ENCODE assay signal across 10 cellular contexts in the genomic region with DNA sequence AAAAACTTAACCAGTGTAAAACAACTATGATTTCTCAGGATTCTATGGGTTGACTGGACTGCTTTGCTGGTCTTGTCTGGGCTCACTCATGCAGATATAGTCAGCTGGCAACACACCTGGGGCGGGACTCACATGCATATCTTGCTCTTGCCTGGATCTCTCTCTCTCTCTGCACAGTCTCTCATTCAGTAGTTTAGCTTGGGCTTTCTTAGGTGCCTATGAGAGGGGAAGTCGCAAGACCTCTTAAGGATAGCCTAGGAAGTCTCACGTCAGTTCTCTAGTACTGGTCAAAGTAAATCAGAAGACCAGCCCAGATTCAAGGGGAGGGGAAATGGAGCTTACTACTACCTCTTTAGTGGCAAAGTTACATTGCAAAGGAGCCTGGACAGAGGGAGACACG. TPM values are rescaled to one million over a fixed set of nuclear protein-coding genes. Genes with fewer than 3 reads are reported as not detected.
DNase-seq lines count a peak whose midpoint lies in the region; ATAC-seq and TF ChIP-seq lines count a peak whose summit lies in the region.
"Had no signal": no experiment of that assay in that cellular context is flagged by ENCODE, and none has a peak within 500 bp of the region (broad histone marks: within the 10 kb centered on the region; RNA-seq: fewer than 3 reads in every experiment).

No MANE protein-coding gene starts in this region.

- no peak overlapping the region for H3K14ac ChIP-seq in trophoblast cell (ENCODE audit: low read length)

- no peak for DNase-seq in activated CD8-positive, alpha-beta memory T cell treated with anti-CD3 and anti-CD28 coated beads, Interleukin-2, amount 10 ng/mL, durations not matched to agents 7 days and 5 days
- DNase-seq in activated CD8-positive, alpha-beta memory T cell treated with anti-CD3 and anti-CD28 coated beads, Interleukin-2, amount 50 U/mL, for 4 hours = no peak
- DNase-seq in SK-N-MC (ENCODE audit: low read depth, low spot score) (no peak), epithelial cell of proximal tubule (ENCODE audit: low read depth) (no peak), trophoblast cell (no peak), LoVo (ENCODE audit: low spot score) (no peak), NCI-H524 (lab: John Stamatoyannopoulos, UW) (no peak)
- no peak for DNase-seq in stimulated activated CD4-positive, alpha-beta T cell treated with anti-CD3 and anti-CD28 coated beads, Interleukin-4, amount 100 ng/mL, for 1 hour
- DNase-seq: left ventricle myocardium superior had no signal

- no peak overlapping the region for H4K12ac ChIP-seq in trophoblast cell (ENCODE audit: low read depth, low read length)

- H3K27ac ChIP-seq in SK-N-MC (no peak overlapping the region), trophoblast cell (ENCODE audit: low read depth, low read length) (no peak overlapping the region)
- H3K27ac ChIP-seq: body of pancreas had no signal

- H2BK12ac ChIP-seq in trophoblast cell (ENCODE audit: low read length) = no peak overlapping the region

- H3K36me3 Mint-ChIP-seq in activated CD8-positive, alpha-beta memory T cell treated with anti-CD3 and anti-CD28 coated beads, Interleukin-2, amount 10 ng/mL, durations not matched to agents 7 days and 5 days = peaks cover under 1% of the 10 kb centered on the region

- H3K9me3 ChIP-seq in SK-N-MC (ENCODE audit: low read depth, low read length) (no peaks in the 10 kb centered on the region), trophoblast cell (ENCODE audit: insufficient read depth, low read depth, low read length) (no peaks in the 10 kb centered on the region)
- H3K9me3 ChIP-seq: body of pancreas had no signal

- no peak overlapping the region for H3K4ac ChIP-seq in trophoblast cell (ENCODE audit: low read depth, low read length)

- no peak overlapping the region for H3K4me3 ChIP-seq in SK-N-MC
- H3K4me3 ChIP-seq in epithelial cell of proximal tubule (ENCODE audit: low read depth, low read length) = peak overlapping the region; percentile 3
- no peak overlapping the region for H3K4me3 ChIP-seq in trophoblast cell (ENCODE audit: low read depth, low read length)
- H3K4me3 ChIP-seq: body of pancreas had no signal

- peak overlapping the region; percentile 3 for H3K4me3 Mint-ChIP-seq in activated CD8-positive, alpha-beta memory T cell treated with anti-CD3 and anti-CD28 coated beads, Interleukin-2, amount 10 ng/mL, durations not matched to agents 7 days and 5 days

- no peak for TF ChIP-seq CTCF in epithelial cell of proximal tubule (conservative IDR thresholded peaks at IDR 0.05; ENCODE audit: low read depth, low read length)

- peaks cover 7% of the 10 kb centered on the region for H3K79me1 ChIP-seq in trophoblast cell (ENCODE audit: low read length)

- no peaks in the 10 kb centered on the region for H3K36me3 ChIP-seq in SK-N-MC (ENCODE audit: insufficient read depth, low read length)
- H3K36me3 ChIP-seq in trophoblast cell (ENCODE audit: control insufficient read depth in 1 of 2, insufficient read depth in 2 of 2, low read length in 2 of 2) = peaks cover 0 to 2% of the 10 kb centered on the region in 2 experiments

- H2AK5ac ChIP-seq in trophoblast cell (ENCODE audit: low read length) = no peak overlapping the region

- CTCF ChIA-PET in activated CD8-positive, alpha-beta memory T cell treated with anti-CD3 and anti-CD28 coated beads, Interleukin-2, amount 10 ng/mL, durations not matched to agents 7 days and 5 days (lab: Charles Lee) = interaction anchor here (1.0 to 1.9 kb wide), 9 partner anchors 8 to 247 kb away, joined by 3 to 6 read pairs (median 4); no protein-coding TSS in a partner anchor

- H3K4me2 ChIP-seq in trophoblast cell (ENCODE audit: low read length) = no peak overlapping the region

- ATAC-seq in activated CD8-positive, alpha-beta memory T cell treated with anti-CD3 and anti-CD28 coated beads, Interleukin-2, amount 10 ng/mL, durations not matched to agents 7 days and 5 days = no peak
- ATAC-seq: body of pancreas, left ventricle myocardium superior had no signal

- peaks cover 6% of the 10 kb centered on the region for H3K79me2 ChIP-seq in trophoblast cell (ENCODE audit: control insufficient read depth, insufficient read depth, low read length, poor library complexity)

- no peak overlapping the region for H3K23ac ChIP-seq in trophoblast cell (ENCODE audit: low read length)

- H2AFZ ChIP-seq in trophoblast cell (ENCODE audit: insufficient read depth, low read length, poor library complexity) = no peak overlapping the region

- H3K4me1 Mint-ChIP-seq in activated CD8-positive, alpha-beta memory T cell treated with anti-CD3 and anti-CD28 coated beads, Interleukin-2, amount 10 ng/mL, durations not matched to agents 7 days and 5 days = peaks cover 23% of the 10 kb centered on the region

- H3K27ac Mint-ChIP-seq in activated CD8-positive, alpha-beta memory T cell treated with anti-CD3 and anti-CD28 coated beads, Interleukin-2, amount 10 ng/mL, durations not matched to agents 7 days and 5 days = no peak overlapping the region

- H3K9me3 Mint-ChIP-seq in activated CD8-positive, alpha-beta memory T cell treated with anti-CD3 and anti-CD28 coated beads, Interleukin-2, amount 10 ng/mL, durations not matched to agents 7 days and 5 days (ENCODE audit: low read depth) = no peaks in the 10 kb centered on the region

- H3K18ac ChIP-seq in trophoblast cell (ENCODE audit: low read length) = no peak overlapping the region

- no peak overlapping the region for H4K91ac ChIP-seq in trophoblast cell (ENCODE audit: low read depth, low read length)

- no peaks in the 10 kb centered on the region for H3K27me3 Mint-ChIP-seq in activated CD8-positive, alpha-beta memory T cell treated with anti-CD3 and anti-CD28 coated beads, Interleukin-2, amount 10 ng/mL, durations not matched to agents 7 days and 5 days

- no peak overlapping the region for H2BK5ac ChIP-seq in trophoblast cell (ENCODE audit: low read depth, low read length, poor library complexity)

- no CpG with 5 or more reads among the region's 4 CpGs for WGBS in trophoblast cell (ENCODE audit: extremely low coverage, insufficient coverage, insufficient read length)

- no peaks in the 10 kb centered on the region for H3K27me3 ChIP-seq in trophoblast cell (ENCODE audit: insufficient read depth, low read length)
- H3K27me3 ChIP-seq: body of pancreas had no signal

- H3K9ac ChIP-seq in SK-N-MC (ENCODE audit: insufficient read length) (peak overlapping the region; percentile 48), trophoblast cell (ENCODE audit: low read length) (peak overlapping the region; percentile 27)

- no peak overlapping the region for H4K8ac ChIP-seq in trophoblast cell (ENCODE audit: low read depth, low read length)

- no peak overlapping the region for H2BK120ac ChIP-seq in trophoblast cell (ENCODE audit: insufficient read depth, low read length, poor library complexity)

- peaks cover 2 to 4% of the 10 kb centered on the region in 2 experiments for H3K4me1 ChIP-seq in trophoblast cell (ENCODE audit: control insufficient read depth in 1 of 2, insufficient read depth in 2 of 2, low read length in 2 of 2)

RNA-seq across cellular contexts. Expression of a gene that starts 2.0 kb away (rescaled TPM):
- 10 to 100 TPM; 27.6 to 33.1 TPM for total RNA-seq in activated CD8-positive, alpha-beta memory T cell treated with anti-CD3 and anti-CD28 coated beads, Interleukin-2, amount 10 ng/mL, durations not matched to agents 7 days and 5 days
- total RNA-seq in epithelial cell of proximal tubule = 27.0 and 68.5 TPM in 2 replicates
- 36.3 and 36.7 TPM in 2 replicates for polyA plus RNA-seq in trophoblast cell (2013)

RNA-seq across cellular contexts. Expression of a gene that starts 26.4 kb away (rescaled TPM):
- 10 to 100 TPM; 36.3 to 38.6 TPM for total RNA-seq in activated CD8-positive, alpha-beta memory T cell treated with anti-CD3 and anti-CD28 coated beads, Interleukin-2, amount 10 ng/mL, durations not matched to agents 7 days and 5 days
- 8.4 and 14.7 TPM in 2 replicates for total RNA-seq in epithelial cell of proximal tubule
- polyA plus RNA-seq in trophoblast cell (2013) = 13.7 and 13.8 TPM in 2 replicates
